Comparison of ENCODE assay signal across 9 cellular contexts in genomic region chr4:185535818-185536729, GRCh38. TPM values are rescaled to one million over a fixed set of nuclear protein-coding genes. Genes with fewer than 3 reads are reported as not detected.
DNase-seq lines count a peak whose midpoint lies in the region; ATAC-seq and TF ChIP-seq lines count a peak whose summit lies in the region.
"Had no signal": no experiment of that assay in that cellular context is flagged by ENCODE, and none has a peak within 500 bp of the region (broad histone marks: within the 10 kb centered on the region; RNA-seq: fewer than 3 reads in every experiment).

No MANE protein-coding gene starts in this region.

- peak overlapping the region; percentile 81 for H2AFZ ChIP-seq in HCT116 (ENCODE audit: low read depth, low read length, poor library complexity, severe bottlenecking)

- peak overlapping the region; percentile 93 for H3K4me2 ChIP-seq in HCT116 (ENCODE audit: low read length)

- H3K9me2 ChIP-seq in HCT116 (ENCODE audit: insufficient read depth) = no peaks in the 10 kb centered on the region

- POLR2A ChIA-PET in HCT116 (lab: Charles Lee) = interaction anchor here (0.6 to 1.6 kb wide), 6 partner anchors 10 to 1401 kb away, joined by 3 to 6 read pairs (median 3); no protein-coding TSS in a partner anchor

- no peak overlapping the region for H3K27ac ChIP-seq in HCT116 (ENCODE audit: low read depth, low read length)
- H3K27ac ChIP-seq in iPS DF 6.9 (ENCODE audit: low read length) = no peak overlapping the region
- peak overlapping the region; percentile 89 to 98 (median 96) for H3K27ac ChIP-seq in gastrocnemius medialis

- H3K4me3 Mint-ChIP-seq in activated naive CD8-positive, alpha-beta T cell treated with anti-CD3 and anti-CD28 coated beads for 36 hours = peak overlapping the region; percentile 46
- H3K4me3 Mint-ChIP-seq: central memory CD8-positive, alpha-beta T cell had no signal

- H3K4me1 Mint-ChIP-seq in activated naive CD8-positive, alpha-beta T cell treated with anti-CD3 and anti-CD28 coated beads for 36 hours = peaks cover 6% of the 10 kb centered on the region
- H3K4me1 Mint-ChIP-seq: central memory CD8-positive, alpha-beta T cell had no signal

- DNase-seq in HCT116 (ENCODE audit: low read depth, low spot score) (no peak), iPS DF 6.9 (ENCODE audit: low read depth, low spot score) (no peak), gastrocnemius medialis (peak; percentile 57 to 58)
- no peak for DNase-seq in activated naive CD8-positive, alpha-beta T cell treated with anti-CD3 and anti-CD28 coated beads for 36 hours

- CTCF ChIA-PET in HCT116 (lab: Charles Lee) = no interaction called here

- H3K9ac ChIP-seq in HCT116 (ENCODE audit: low read length) = peak overlapping the region; percentile 73

- H3K79me2 ChIP-seq in HCT116 (ENCODE audit: insufficient read depth, low read length) = no peaks in the 10 kb centered on the region

- H3K36me3 ChIP-seq in HCT116 (ENCODE audit: control insufficient read depth in 1 of 2, insufficient read depth in 2 of 2, low read length in 2 of 2) = no peaks in the 10 kb centered on the region
- H3K36me3 ChIP-seq in iPS DF 6.9 (ENCODE audit: control insufficient read depth, insufficient read depth, low read length) = no peaks in the 10 kb centered on the region
- peaks cover 0 to 3% of the 10 kb centered on the region in 2 donors for H3K36me3 ChIP-seq in gastrocnemius medialis

- BruUV-seq in HCT116 (replicated peaks; lab: Mats Ljungman, UMichigan) = TSS peak; percentile 74

- no peaks in the 10 kb centered on the region for H4K20me1 ChIP-seq in HCT116 (ENCODE audit: insufficient read depth)

- H3K4me3 ChIP-seq in HCT116 (replicated peaks in 1 of 2; ENCODE audit: low read depth in 1 of 2, low read length in 2 of 2) (peak overlapping the region; percentile 59 to 76), iPS DF 6.9 (ENCODE audit: low read length) (peak overlapping the region; percentile 53; the same call in 1 of the 2 replicates), gastrocnemius medialis (peak overlapping the region; percentile 74 to 81 (median 80))

- no CpG with 5 or more reads among the region's 17 CpGs for WGBS in iPS DF 6.9 (ENCODE audit: insufficient coverage, insufficient read length)

- H3K27me3 ChIP-seq in HCT116 (ENCODE audit: insufficient read depth, low read length) (no peaks in the 10 kb centered on the region), iPS DF 6.9 (ENCODE audit: control insufficient read depth, insufficient read depth, low read length) (peaks cover 4% of the 10 kb centered on the region; the same call in 1 of the 2 replicates), gastrocnemius medialis (no peaks in the 10 kb centered on the region)

- in situ Hi-C loops in gastrocnemius medialis (cut with MboI; ENCODE audit: low sequenced_read_pairs in 4 of 4) = no loop called here

- TF ChIP-seq RAD21 in HCT116 (IDR thresholded peaks at IDR 0.05; ENCODE audit: low read depth) = no peak

- H3K9me3 Mint-ChIP-seq in activated naive CD8-positive, alpha-beta T cell treated with anti-CD3 and anti-CD28 coated beads for 36 hours = no peaks in the 10 kb centered on the region
- H3K9me3 Mint-ChIP-seq: central memory CD8-positive, alpha-beta T cell had no signal

- H3K9me3 ChIP-seq in HCT116 (ENCODE audit: control insufficient read depth in 1 of 2, insufficient read depth in 1 of 2, low read depth in 1 of 2, low read length in 2 of 2) (no peaks in the 10 kb centered on the region), iPS DF 6.9 (ENCODE audit: control insufficient read depth, insufficient read depth, low read length) (no peaks in the 10 kb centered on the region), gastrocnemius medialis (no peaks in the 10 kb centered on the region)

- ATAC-seq in HCT116 = no peak
- ATAC-seq in gastrocnemius medialis = peak; percentile 23 to 46
- no peak for ATAC-seq in GM19467 (IDR thresholded peaks at IDR 0.05; ENCODE audit: unreplicated experiment)
- ATAC-seq in GM21515 (IDR thresholded peaks at IDR 0.05; ENCODE audit: unreplicated experiment) = no peak
- ATAC-seq in GM21367 (IDR thresholded peaks at IDR 0.05; ENCODE audit: unreplicated experiment) = no peak
- ATAC-seq in GM18909 (IDR thresholded peaks at IDR 0.05; ENCODE audit: poor library complexity, unreplicated experiment) = no peak

- TF ChIP-seq POLR2A in HCT116 (IDR thresholded peaks at IDR 0.05; ENCODE audit: borderline replicate concordance, extremely low read depth, insufficient read depth, insufficient read length) = no peak
- peak; percentile 50 to 63 for TF ChIP-seq POLR2A in gastrocnemius medialis (IDR thresholded peaks at IDR 0.05)

- H3K36me3 Mint-ChIP-seq in activated naive CD8-positive, alpha-beta T cell treated with anti-CD3 and anti-CD28 coated beads for 36 hours = no peaks in the 10 kb centered on the region

- intact Hi-C loops in HCT116 (cut with micrococcal nuclease) = no loop called here
- intact Hi-C loops in gastrocnemius medialis (cut with DNase I; ENCODE audit: low total_unique reads) = loop anchor here (1.0 to 10.0 kb wide), 3 partner anchors 31 to 1191 kb away; no protein-coding TSS in a partner anchor

- RAD21 ChIA-PET in HCT116 (lab: Charles Lee; ENCODE audit: low non-redundant PET in 1 of 2, low total read pairs in 2 of 2, uncharacterized antibody in 2 of 2, unreplicated experiment in 2 of 2) = interaction anchor here in 1 of 2 experiments (0.6 to 1.5 kb wide), 4 partner anchors 37 to 65 kb away, joined by 3 to 7 read pairs (median 4); no protein-coding TSS in a partner anchor

- TF ChIP-seq CTCF in HCT116 (IDR thresholded peaks at IDR 0.05 in 2 of 3, conservative IDR thresholded peaks at IDR 0.05 in 1 of 3; ENCODE audit: borderline replicate concordance in 1 of 3, insufficient read depth in 1 of 3, low read depth in 2 of 3, low read length in 2 of 3) (no peak), gastrocnemius medialis (IDR thresholded peaks at IDR 0.05 in 4 of 5, conservative IDR thresholded peaks at IDR 0.05 in 1 of 5) (no peak)

- H3K27me3 Mint-ChIP-seq in activated naive CD8-positive, alpha-beta T cell treated with anti-CD3 and anti-CD28 coated beads for 36 hours = peaks cover 37% of the 10 kb centered on the region

- peaks cover 2 to 13% of the 10 kb centered on the region in 2 experiments; a peak in 2 of 4 replicates for H3K4me1 ChIP-seq in HCT116 (ENCODE audit: control insufficient read depth in 1 of 2, insufficient read depth in 2 of 2, low read length in 2 of 2)
- H3K4me1 ChIP-seq in iPS DF 6.9 (ENCODE audit: control insufficient read depth, insufficient read depth, low read length) = no peaks in the 10 kb centered on the region
- peaks cover 16 to 24% of the 10 kb centered on the region in 2 donors for H3K4me1 ChIP-seq in gastrocnemius medialis

- no peak overlapping the region for H3K27ac Mint-ChIP-seq in activated naive CD8-positive, alpha-beta T cell treated with anti-CD3 and anti-CD28 coated beads for 36 hours

TF ChIP-seq in HCT116, 20 proteins besides CTCF, POLR2A, EP300 and RAD21:
- TF ChIP-seq ELF1 (IDR thresholded peaks at IDR 0.05; ENCODE audit: borderline replicate concordance, low read depth) (no peak), CBX3 (IDR thresholded peaks at IDR 0.05; ENCODE audit: low read depth) (no peak), POLR2AphosphoS5 (IDR thresholded peaks at IDR 0.05; ENCODE audit: low read depth, low read length) (no peak), ATF3 (IDR thresholded peaks at IDR 0.05) (no peak), EZH2 (IDR thresholded peaks at IDR 0.05) (no peak), CEBPB (IDR thresholded peaks at IDR 0.05; ENCODE audit: low read depth) (no peak)
TF ChIP-seq in HCT116: peak in this region for 0.

RNA-seq across cellular contexts. Expression of gene PDLIM3, which starts 0.8 kb away (rescaled TPM):
- 11.5 TPM for total RNA-seq in HCT116 (2021; ENCODE audit: unreplicated experiment)
- polyA plus RNA-seq in HCT116 (2012) = 14.6 and 17.3 TPM in 2 replicates
- total RNA-seq in activated naive CD8-positive, alpha-beta T cell treated with anti-CD3 and anti-CD28 coated beads for 36 hours = not detected
- 1,000 to 10,000 TPM; 1,062 to 7,224 (median 2,598) TPM for total RNA-seq in gastrocnemius medialis

Comparison
In these comparisons a context has a peak if more than half of its experiments do, and no peak if none do; other contexts are left out.
1. ATAC-seq: peak in gastrocnemius medialis (2 of 2); none in HCT116 (single experiment), GM19467 (single experiment), GM21515 (single experiment), GM21367 (single experiment) and GM18909 (single experiment).
2. DNase-seq: peak in gastrocnemius medialis (2 of 2); none in HCT116 (single experiment), activated naive CD8-positive, alpha-beta T cell treated with anti-CD3 and anti-CD28 coated beads for 36 hours (single experiment) and iPS DF 6.9 (single experiment).
3. H3K27ac ChIP-seq: peak in gastrocnemius medialis (4 of 4); none in HCT116 (single experiment) and iPS DF 6.9 (single experiment).
4. RNA of gene PDLIM3, which starts 0.8 kb away (total RNA-seq): 1,062 to 7,224 TPM in gastrocnemius medialis; 11.5 TPM in HCT116 (single experiment) and not detected in activated naive CD8-positive, alpha-beta T cell treated with anti-CD3 and anti-CD28 coated beads for 36 hours; every median in the first group is over 10 times any median in the second.
5. Peak in every context shown above with its lines, with median percentiles within 50 percentile points of each other: H3K4me3 ChIP-seq.